Comparison of ENCODE assay signal across 8 cellular contexts in genomic region chr4:973431-974397, GRCh38. TPM values are rescaled to one million over a fixed set of nuclear protein-coding genes. Genes with fewer than 3 reads are reported as not detected.
DNase-seq lines count a peak whose midpoint lies in the region; ATAC-seq and TF ChIP-seq lines count a peak whose summit lies in the region.

A gene with protein sequence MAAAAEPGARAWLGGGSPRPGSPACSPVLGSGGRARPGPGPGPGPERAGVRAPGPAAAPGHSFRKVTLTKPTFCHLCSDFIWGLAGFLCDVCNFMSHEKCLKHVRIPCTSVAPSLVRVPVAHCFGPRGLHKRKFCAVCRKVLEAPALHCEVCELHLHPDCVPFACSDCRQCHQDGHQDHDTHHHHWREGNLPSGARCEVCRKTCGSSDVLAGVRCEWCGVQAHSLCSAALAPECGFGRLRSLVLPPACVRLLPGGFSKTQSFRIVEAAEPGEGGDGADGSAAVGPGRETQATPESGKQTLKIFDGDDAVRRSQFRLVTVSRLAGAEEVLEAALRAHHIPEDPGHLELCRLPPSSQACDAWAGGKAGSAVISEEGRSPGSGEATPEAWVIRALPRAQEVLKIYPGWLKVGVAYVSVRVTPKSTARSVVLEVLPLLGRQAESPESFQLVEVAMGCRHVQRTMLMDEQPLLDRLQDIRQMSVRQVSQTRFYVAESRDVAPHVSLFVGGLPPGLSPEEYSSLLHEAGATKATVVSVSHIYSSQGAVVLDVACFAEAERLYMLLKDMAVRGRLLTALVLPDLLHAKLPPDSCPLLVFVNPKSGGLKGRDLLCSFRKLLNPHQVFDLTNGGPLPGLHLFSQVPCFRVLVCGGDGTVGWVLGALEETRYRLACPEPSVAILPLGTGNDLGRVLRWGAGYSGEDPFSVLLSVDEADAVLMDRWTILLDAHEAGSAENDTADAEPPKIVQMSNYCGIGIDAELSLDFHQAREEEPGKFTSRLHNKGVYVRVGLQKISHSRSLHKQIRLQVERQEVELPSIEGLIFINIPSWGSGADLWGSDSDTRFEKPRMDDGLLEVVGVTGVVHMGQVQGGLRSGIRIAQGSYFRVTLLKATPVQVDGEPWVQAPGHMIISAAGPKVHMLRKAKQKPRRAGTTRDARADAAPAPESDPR (minus strand): TSS chr4:973569. CDS start chr4:973482, 87 bp downstream.

- H3K4me2 ChIP-seq in OCI-LY3 (ENCODE audit: low read length): peak within 1 kb of the TSS; percentile 97

- no peak within 1 kb of the TSS for H2AFZ ChIP-seq in OCI-LY3 (ENCODE audit: low read depth, low read length)

- H3K27ac ChIP-seq in OCI-LY3 (ENCODE audit: low read length) (no peak within 1 kb of the TSS), muscle layer of colon (ENCODE audit: low read depth, low read length) (peak within 1 kb of the TSS; percentile 24)

- no peaks in the 10 kb centered on the region for H3K36me3 ChIP-seq in OCI-LY3 (replicated peaks; ENCODE audit: low read depth, low read length)
- no peaks in the 10 kb centered on the region for H3K36me3 ChIP-seq in muscle layer of colon (ENCODE audit: insufficient read depth, low read length)

- peak within 1 kb of the TSS; percentile 69 for H3K9ac ChIP-seq in OCI-LY3 (ENCODE audit: low read length)
- H3K9ac ChIP-seq in muscle layer of colon (ENCODE audit: low read length): no peak within 1 kb of the TSS

- TF ChIP-seq CTCF in OCI-LY3 (IDR thresholded peaks at IDR 0.05; ENCODE audit: low read depth, low read length): no peak

- H3K4me3 ChIP-seq in OCI-LY3 (ENCODE audit: low read length): peak within 1 kb of the TSS; percentile 97
- peak within 1 kb of the TSS; percentile 66 to 75 for H3K4me3 ChIP-seq in muscle layer of colon (ENCODE audit: low read depth in 1 of 2, low read length in 2 of 2)

- peaks cover 5% of the 10 kb centered on the region; the same call in 1 of the 2 replicates for H3K4me1 ChIP-seq in OCI-LY3 (ENCODE audit: low read length)
- peaks cover 21% of the 10 kb centered on the region for H3K4me1 ChIP-seq in muscle layer of colon (ENCODE audit: insufficient read depth, low read length)

- no peaks in the 10 kb centered on the region for H4K20me1 ChIP-seq in OCI-LY3 (ENCODE audit: insufficient read depth, low read length)

- DNase-seq in A172 (ENCODE audit: low spot score): peak; percentile 42
- peak; percentile 88 for DNase-seq in activated T-cell treated with anti-CD3 and anti-CD28 coated beads for 48 hours (ENCODE audit: low read depth)
- DNase-seq in stimulated activated CD8-positive, alpha-beta memory T cell treated with anti-CD3 and anti-CD28 coated beads, Interleukin-4, amount 100 ng/mL, for 4 hours (ENCODE audit: low read depth in 2 of 2, low spot score in 1 of 2): peak; percentile 74 to 80

- no peaks in the 10 kb centered on the region for H3K9me3 ChIP-seq in OCI-LY3 (ENCODE audit: insufficient read depth, low read length)
- no peaks in the 10 kb centered on the region for H3K9me3 ChIP-seq in muscle layer of colon (ENCODE audit: low read length)

- no peaks in the 10 kb centered on the region for H3K79me2 ChIP-seq in OCI-LY3 (ENCODE audit: low read length)

- ATAC-seq in GM18909 (IDR thresholded peaks at IDR 0.05; ENCODE audit: poor library complexity, unreplicated experiment): peak; percentile 66
- ATAC-seq in HG03139 (IDR thresholded peaks at IDR 0.05; ENCODE audit: unreplicated experiment): peak; percentile 55
- peak; percentile 93 for ATAC-seq in esophagus mucosa

- H3K27me3 ChIP-seq in OCI-LY3 (ENCODE audit: low read depth, low read length) (no peaks in the 10 kb centered on the region), muscle layer of colon (ENCODE audit: control insufficient read depth in 1 of 2, insufficient read depth in 2 of 2, low read length in 2 of 2) (peaks cover 0 to 4% of the 10 kb centered on the region in 2 donors)

RNA-seq across cellular contexts. Expression of the gene that starts here (rescaled TPM):
- total RNA-seq in A172 (2014; rRNA removed; shearing (Covaris generic)): 17.4 and 25.0 TPM in 2 replicates
- total RNA-seq in esophagus mucosa: 12.0 TPM
